10 cellular contexts compared by ENCODE assay signal in genomic region chr17:18191071-18191667, GRCh38. TPM values are rescaled to one million over a fixed set of nuclear protein-coding genes. Genes with fewer than 3 reads are reported as not detected.
DNase-seq lines count a peak whose midpoint lies in the region; ATAC-seq and TF ChIP-seq lines count a peak whose summit lies in the region.
"Had no signal": no experiment of that assay in that cellular context is flagged by ENCODE, and none has a peak within 500 bp of the region (broad histone marks: within the 10 kb centered on the region; RNA-seq: fewer than 3 reads in every experiment).

No MANE protein-coding gene starts in this region.

- peak overlapping the region in 4 of 6 donors; percentile 18 to 77 (median 37) for H3K27ac Mint-ChIP-seq in immature natural killer cell
- H3K27ac Mint-ChIP-seq: activated CD4-positive, alpha-beta memory T cell treated with anti-CD3 and anti-CD28 coated beads, Interleukin-2, amount 10 ng/mL, durations not matched to agents 7 days and 5 days had no signal

- peaks cover 97% of the 10 kb centered on the region for H3K79me2 ChIP-seq in DND-41 (ENCODE audit: insufficient read depth, low read length)

- WGBS in sigmoid colon, 2 donors: 40 to 57% methylated on average over 5 of the region's 5 CpGs

- H3K4me3 Mint-ChIP-seq in immature natural killer cell: peak overlapping the region in 1 of 5 donors; percentile 27
- H3K4me3 Mint-ChIP-seq: activated CD4-positive, alpha-beta memory T cell treated with anti-CD3 and anti-CD28 coated beads, Interleukin-2, amount 10 ng/mL, durations not matched to agents 7 days and 5 days had no signal

- TF ChIP-seq CTCF in DND-41 (IDR thresholded peaks at IDR 0.05; ENCODE audit: borderline replicate concordance, extremely low read depth, low read length, poor library complexity, severe bottlenecking) (no peak), ascending aorta (IDR thresholded peaks at IDR 0.05) (no peak), sigmoid colon (IDR thresholded peaks at IDR 0.05) (no peak)

- H3K4me3 ChIP-seq in DND-41 (ENCODE audit: low read depth in 1 of 2, low read length in 2 of 2): no peak overlapping the region
- H3K4me3 ChIP-seq in ascending aorta: peak overlapping the region in 1 of 2 donors; percentile 34
- no peak overlapping the region for H3K4me3 ChIP-seq in sigmoid colon

- H3K4me1 ChIP-seq in DND-41 (ENCODE audit: insufficient read depth, low read length): peaks cover 48% of the 10 kb centered on the region
- peaks cover 27 to 42% of the 10 kb centered on the region in 2 donors for H3K4me1 ChIP-seq in ascending aorta
- peaks cover 0 to 77% (median 70%) of the 10 kb centered on the region in 4 donors for H3K4me1 ChIP-seq in sigmoid colon

- ATAC-seq in DND-41 (ENCODE audit: insufficient read depth, low read depth): no peak
- no peak for ATAC-seq in GM21447 (IDR thresholded peaks at IDR 0.05; ENCODE audit: unreplicated experiment)

- no peaks in the 10 kb centered on the region for H3K9me3 Mint-ChIP-seq in immature natural killer cell
- H3K9me3 Mint-ChIP-seq: activated CD4-positive, alpha-beta memory T cell treated with anti-CD3 and anti-CD28 coated beads, Interleukin-2, amount 10 ng/mL, durations not matched to agents 7 days and 5 days had no signal

- H3K27me3 ChIP-seq in DND-41 (ENCODE audit: insufficient read depth, low read length, poor library complexity) (no peaks in the 10 kb centered on the region), ascending aorta (no peaks in the 10 kb centered on the region), sigmoid colon (no peaks in the 10 kb centered on the region)

- H3K36me3 ChIP-seq in DND-41 (ENCODE audit: insufficient read depth, low read length) (peaks cover 88% of the 10 kb centered on the region), ascending aorta (peaks cover 18 to 20% of the 10 kb centered on the region in 2 donors), sigmoid colon (peaks cover 3 to 19% (median 8%) of the 10 kb centered on the region in 4 donors)

- peaks cover 81% of the 10 kb centered on the region for H4K20me1 ChIP-seq in DND-41 (ENCODE audit: insufficient read depth, low read length)

- TF ChIP-seq EP300 in sigmoid colon (IDR thresholded peaks at IDR 0.05): no peak

- peaks cover 2 to 6% (median 2%) of the 10 kb centered on the region in 3 donors for H3K27me3 Mint-ChIP-seq in immature natural killer cell (ENCODE audit: low read depth in 3 of 3)
- H3K27me3 Mint-ChIP-seq: activated CD4-positive, alpha-beta memory T cell treated with anti-CD3 and anti-CD28 coated beads, Interleukin-2, amount 10 ng/mL, durations not matched to agents 7 days and 5 days had no signal

- peak overlapping the region; percentile 40 for H3K4me2 ChIP-seq in DND-41 (ENCODE audit: insufficient read depth, low read length)

- H3K36me3 Mint-ChIP-seq in immature natural killer cell: peaks cover 0 to 16% (median 9%) of the 10 kb centered on the region in 3 donors

- no peak for TF ChIP-seq POLR2A in sigmoid colon (IDR thresholded peaks at IDR 0.05)

- no peaks in the 10 kb centered on the region for H3K9me3 ChIP-seq in DND-41 (ENCODE audit: insufficient read depth, low read length, severe bottlenecking)
- H3K9me3 ChIP-seq in ascending aorta: no peaks in the 10 kb centered on the region
- no peaks in the 10 kb centered on the region for H3K9me3 ChIP-seq in sigmoid colon

- peak overlapping the region; percentile 17; the same call in 1 of the 2 replicates for H3K9ac ChIP-seq in DND-41 (ENCODE audit: low read depth, low read length)

- DNase-seq in DND-41 (no peak), ascending aorta (ENCODE audit: low spot score in 2 of 2) (no peak), immature natural killer cell (no peak), sigmoid colon (peak; percentile 71), SHP77 (lab: John Stamatoyannopoulos, UW) (no peak), A172 (ENCODE audit: low spot score) (no peak), NCI-H146 (lab: John Stamatoyannopoulos, UW) (no peak)
- DNase-seq: activated CD4-positive, alpha-beta memory T cell treated with anti-CD3 and anti-CD28 coated beads, Interleukin-2, amount 10 ng/mL, durations not matched to agents 7 days and 5 days; DMS53 had no signal

- H3K27ac ChIP-seq in DND-41 (ENCODE audit: low read length) (no peak overlapping the region), ascending aorta (peak overlapping the region; percentile 8 to 63), sigmoid colon (peak overlapping the region; percentile 23 to 99 (median 98))

- H3K4me1 Mint-ChIP-seq in immature natural killer cell: peaks cover 67 to 83% of the 10 kb centered on the region in 2 donors

- H2AFZ ChIP-seq in DND-41 (ENCODE audit: low read depth, low read length): no peak overlapping the region

- intact Hi-C loops in ascending aorta (cut with DNase I): no loop called here
- intact Hi-C loops in sigmoid colon (cut with DNase I): no loop called here

RNA-seq across cellular contexts. Expression of gene ALKBH5, which starts 7.5 kb away (rescaled TPM):
- 73.4 TPM for total RNA-seq in ascending aorta
- 100 to 1,000 TPM in 2 of 3 donors, 10 to 100 TPM in 1; 86.4 to 130 (median 102) TPM for polyA plus RNA-seq in immature natural killer cell
- total RNA-seq in sigmoid colon: 100 to 1,000 TPM; 100 to 109 (median 104) TPM
- polyA plus RNA-seq in sigmoid colon: 10 to 100 TPM; 36.6 to 46.7 (median 40.0) TPM
- total RNA-seq in A172 (2014; rRNA removed; shearing (Covaris generic)): 107 and 116 TPM in 2 replicates

RNA-seq across cellular contexts. Expression of gene LLGL1, which starts 34.3 kb away (rescaled TPM):
- total RNA-seq in ascending aorta (25.3 TPM), sigmoid colon (10 to 100 TPM; 16.8 to 25.2 (median 17.2) TPM)
- polyA plus RNA-seq in immature natural killer cell (1 to 10 TPM in 2 of 3 donors, not detected in 1; 2.0 to 3.1 TPM), sigmoid colon (10 to 100 TPM in 1 of 3 donors, 1 to 10 TPM in 2; 2.8 to 11.2 (median 4.2) TPM)
- total RNA-seq in A172 (2014; rRNA removed; shearing (Covaris generic)): 41.7 and 47.2 TPM in 2 replicates
